In genomic region chr2:206259615-206260426, GRCh38 we compare ENCODE assay signal across 14 cellular contexts. TPM values are rescaled to one million over a fixed set of nuclear protein-coding genes. Genes with fewer than 3 reads are reported as not detected.
A peak's percentile ranks its signal among the peaks of the same experiment; 100 is the strongest.
DNase-seq lines count a peak whose midpoint lies in the region; ATAC-seq and TF ChIP-seq lines count a peak whose summit lies in the region.
"Had no signal": no experiment of that assay in that cellular context is flagged by ENCODE, and none has a peak within 500 bp of the region (broad histone marks: within the 10 kb centered on the region; RNA-seq: fewer than 3 reads in every experiment).

No MANE protein-coding gene starts in this region.

- TF ChIP-seq POLR2A in gastrocnemius medialis (IDR thresholded peaks at IDR 0.05): no peak
- no peak for TF ChIP-seq POLR2A in lower leg skin (IDR thresholded peaks at IDR 0.05)

- intact Hi-C loops in gastrocnemius medialis (cut with DNase I; ENCODE audit: low total_unique reads): no loop called here
- intact Hi-C loops in lower leg skin (cut with DNase I; ENCODE audit: low total_unique reads): loop anchor here (5.0 kb wide), 1 partner anchor 98 kb away; no protein-coding TSS in a partner anchor

- no peak for DNase-seq in GM10248 (ENCODE audit: extremely low spot score)
- DNase-seq in gastrocnemius medialis: no peak
- no peak for DNase-seq in lower leg skin (ENCODE audit: low spot score in 2 of 2)
- DNase-seq in SK-N-DZ (ENCODE audit: low spot score): no peak
- DNase-seq in nucleus accumbens (lab: John Stamatoyannopoulos, UW): no peak
- DNase-seq: activated CD4-positive, alpha-beta T cell treated with anti-CD3 and anti-CD28 coated beads, Interleukin-2, amount 10 ng/mL, durations not matched to agents 7 days and 5 days; C1 segment of cervical spinal cord; immature natural killer cell; midbrain; posterior cingulate gyrus; stimulated activated CD4-positive, alpha-beta T cell treated with anti-CD3 and anti-CD28 coated beads, Interleukin-12 subunit alpha, Interleukin-12 subunit beta, amount 100 ng/mL, for 4 hours had no signal

- in situ Hi-C loops in gastrocnemius medialis (cut with MboI; ENCODE audit: low sequenced_read_pairs in 4 of 4): no loop called here

- H3K36me3 ChIP-seq in gastrocnemius medialis: no peaks in the 10 kb centered on the region

- WGBS in lower leg skin, 2 donors: 39 to 40% methylated on average over 11 of the region's 11 CpGs

- no peak overlapping the region for H3K27ac ChIP-seq in gastrocnemius medialis

- TF ChIP-seq CTCF in GM10248 (IDR thresholded peaks at IDR 0.05; ENCODE audit: control extremely low read depth, extremely low read depth, low read depth, missing control alignments) (peak; percentile 10), brain (conservative IDR thresholded peaks at IDR 0.05) (no peak), gastrocnemius medialis (IDR thresholded peaks at IDR 0.05 in 4 of 5, conservative IDR thresholded peaks at IDR 0.05 in 1 of 5) (no peak), lower leg skin (IDR thresholded peaks at IDR 0.05) (no peak)

- H3K9me3 ChIP-seq in gastrocnemius medialis: no peaks in the 10 kb centered on the region

- CTCF ChIA-PET in GM10248 (lab: Yijun Ruan, JAX): interaction anchor here (1.1 to 1.3 kb wide), 3 partner anchors 13 to 254 kb away, joined by 3 to 4 read pairs (median 3); no protein-coding TSS in a partner anchor

- POLR2A ChIA-PET in GM10248 (lab: Yijun Ruan, JAX): no interaction called here

- H3K4me3 ChIP-seq in gastrocnemius medialis: no peak overlapping the region
- no peak overlapping the region for H3K4me3 ChIP-seq in lower leg skin (ENCODE audit: low read depth, poor library complexity, severe bottlenecking)

- peak overlapping the region in 2 of 5 experiments; percentile 13 to 42 for H3K4me3 Mint-ChIP-seq in brain
- H3K4me3 Mint-ChIP-seq: activated CD4-positive, alpha-beta T cell treated with anti-CD3 and anti-CD28 coated beads, Interleukin-2, amount 10 ng/mL, durations not matched to agents 7 days and 5 days; immature natural killer cell had no signal

- H3K4me1 Mint-ChIP-seq in brain: peaks cover 23% of the 10 kb centered on the region
- H3K4me1 Mint-ChIP-seq: immature natural killer cell had no signal

- H3K27ac Mint-ChIP-seq in brain: peak overlapping the region in 4 of 5 experiments; percentile 1 to 17 (median 2)
- H3K27ac Mint-ChIP-seq: activated CD4-positive, alpha-beta T cell treated with anti-CD3 and anti-CD28 coated beads, Interleukin-2, amount 10 ng/mL, durations not matched to agents 7 days and 5 days; immature natural killer cell had no signal

- H3K27me3 ChIP-seq in gastrocnemius medialis: peaks cover 63 to 91% (median 87%) of the 10 kb centered on the region in 3 donors

- H3K36me3 Mint-ChIP-seq in brain: no peaks in the 10 kb centered on the region
- H3K36me3 Mint-ChIP-seq: immature natural killer cell had no signal

- no peaks in the 10 kb centered on the region for H3K4me1 ChIP-seq in gastrocnemius medialis

- H3K27me3 Mint-ChIP-seq in brain: peaks cover 5% of the 10 kb centered on the region

- peaks cover 0 to 9% (median 0%) of the 10 kb centered on the region in 5 experiments for H3K9me3 Mint-ChIP-seq in brain

- ATAC-seq in GM19395 (IDR thresholded peaks at IDR 0.05; ENCODE audit: unreplicated experiment): peak; percentile 28
- peak; percentile 6 for ATAC-seq in HG03378 (IDR thresholded peaks at IDR 0.05; ENCODE audit: unreplicated experiment)
- ATAC-seq in gastrocnemius medialis: no peak

RNA-seq across cellular contexts. Expression of gene ZDBF2, which starts 14.6 kb away (rescaled TPM):
- 1.1 TPM for polyA plus RNA-seq in brain (ENCODE audit: insufficient read depth, low read depth, low replicate concordance)
- total RNA-seq in gastrocnemius medialis (10 to 100 TPM in 1 of 4 donors, 1 to 10 TPM in 3; 5.8 to 13.2 (median 9.5) TPM), lower leg skin (1 to 10 TPM; 3.1 to 5.5 (median 4.1) TPM)
- polyA plus RNA-seq in SK-N-DZ (2014; cell fraction: cytosol; rRNA removed): 12.0 and 13.9 TPM in 2 replicates
- 18.0 and 19.1 TPM in 2 replicates for polyA plus RNA-seq in SK-N-DZ (2014; cell fraction: nucleus; rRNA removed)

Comparison
In these comparisons a context has a peak if more than half of its experiments do, and no peak if none do; other contexts are left out.
1. ATAC-seq: peak in GM19395 (single experiment) and HG03378 (single experiment); none in gastrocnemius medialis (0 of 2).